In genomic region chr22:40399661-40400060, GRCh38 we compare ENCODE assay signal across 15 cellular contexts. TPM values are rescaled to one million over a fixed set of nuclear protein-coding genes. Genes with fewer than 3 reads are reported as not detected.
DNase-seq lines count a peak whose midpoint lies in the region; ATAC-seq, FAIRE-seq and TF ChIP-seq lines count a peak whose summit lies in the region.
"Had no signal": no experiment of that assay in that cellular context is flagged by ENCODE, and none has a peak within 500 bp of the region (broad histone marks: within the 10 kb centered on the region; RNA-seq: fewer than 3 reads in every experiment).

No MANE protein-coding gene starts in this region.

- H3K36me3 Mint-ChIP-seq in activated naive CD4-positive, alpha-beta T cell treated with anti-CD3 and anti-CD28 coated beads, Interleukin-2, amount 50 U/mL, for 72 hours = peaks cover 12 to 29% of the 10 kb centered on the region in 2 donors

- H4K20me1 ChIP-seq in BLaER1 = peaks cover 56% of the 10 kb centered on the region
- H4K20me1 ChIP-seq in DND-41 (ENCODE audit: insufficient read depth, low read length) = peaks cover 7% of the 10 kb centered on the region; the same call in 1 of the 2 replicates

- no peak overlapping the region for H4K8ac ChIP-seq in mesenchymal stem cell (ENCODE audit: low read length)

- peak overlapping the region; percentile 73 to 87 for H3K27ac Mint-ChIP-seq in activated naive CD4-positive, alpha-beta T cell treated with anti-CD3 and anti-CD28 coated beads, Interleukin-2, amount 50 U/mL, for 72 hours
- H3K27ac Mint-ChIP-seq: progenitor cell of endocrine pancreas had no signal

- H2BK15ac ChIP-seq in mesenchymal stem cell (ENCODE audit: low read depth, poor library complexity, severe bottlenecking) = no peak overlapping the region

- WGBS in small intestine, 3 donors = 84 to 95% (median 94%) methylated on average over 2 of the region's 2 CpGs
- WGBS in mesenchymal stem cell = 89% methylated on average over 1 of the region's 2 CpGs

- H3K4me2 ChIP-seq in BLaER1 = peak overlapping the region; percentile 77
- peak overlapping the region; percentile 26 for H3K4me2 ChIP-seq in DND-41 (ENCODE audit: insufficient read depth, low read length)
- H3K4me2 ChIP-seq in mesenchymal stem cell (ENCODE audit: low read length, poor library complexity, severe bottlenecking) = no peak overlapping the region

- no peak overlapping the region for H2BK12ac ChIP-seq in mesenchymal stem cell (ENCODE audit: low read length in 2 of 2)

- H3K27me3 ChIP-seq in BLaER1 (no peaks in the 10 kb centered on the region), DND-41 (ENCODE audit: insufficient read depth, low read length, poor library complexity) (no peaks in the 10 kb centered on the region), small intestine (ENCODE audit: control insufficient read depth in 2 of 2, insufficient read depth in 2 of 2, low read length in 2 of 2) (no peaks in the 10 kb centered on the region), mesenchymal stem cell (ENCODE audit: control insufficient read depth in 1 of 2, insufficient read depth in 1 of 2, low read length in 2 of 2) (no peaks in the 10 kb centered on the region)
- H3K27me3 ChIP-seq: gastroesophageal sphincter had no signal

- peaks cover 3% of the 10 kb centered on the region; the same call in 1 of the 2 replicates for H3K79me2 ChIP-seq in DND-41 (ENCODE audit: insufficient read depth, low read length)

- FAIRE-seq in small intestine (lab: Jason Lieb, UNC) (no peak), urothelium cell line (lab: Jason Lieb, UNC) (no peak)

- H2BK120ac ChIP-seq in mesenchymal stem cell (ENCODE audit: low read depth, low read length) = no peak overlapping the region

- H3K9me3 ChIP-seq in BLaER1 (no peaks in the 10 kb centered on the region), DND-41 (ENCODE audit: insufficient read depth, low read length, severe bottlenecking) (no peaks in the 10 kb centered on the region), small intestine (ENCODE audit: control insufficient read depth, low read depth) (no peaks in the 10 kb centered on the region), mesenchymal stem cell (ENCODE audit: control insufficient read depth, low read length) (no peaks in the 10 kb centered on the region)
- H3K9me3 ChIP-seq: gastroesophageal sphincter had no signal

- H3K9ac ChIP-seq in BLaER1 (no peak overlapping the region), DND-41 (ENCODE audit: low read depth, low read length) (no peak overlapping the region), mesenchymal stem cell (ENCODE audit: low read length) (no peak overlapping the region)

- no peak for TF ChIP-seq CTCF in DND-41 (IDR thresholded peaks at IDR 0.05; ENCODE audit: borderline replicate concordance, extremely low read depth, low read length, poor library complexity, severe bottlenecking)

- no peak overlapping the region for H3K23ac ChIP-seq in mesenchymal stem cell (ENCODE audit: low read length in 2 of 2)

- ATAC-seq in DND-41 (ENCODE audit: insufficient read depth, low read depth) = no peak
- no peak for ATAC-seq in activated naive CD4-positive, alpha-beta T cell treated with anti-CD3 and anti-CD28 coated beads, Interleukin-2, amount 50 U/mL, for 72 hours
- no peak for ATAC-seq in HG02642 (IDR thresholded peaks at IDR 0.05; ENCODE audit: poor library complexity, unreplicated experiment)
- ATAC-seq: gastroesophageal sphincter, left colon had no signal

- H4K91ac ChIP-seq in mesenchymal stem cell (ENCODE audit: low read length) = no peak overlapping the region

- H3K27ac ChIP-seq in BLaER1 (peak overlapping the region; percentile 54), DND-41 (ENCODE audit: low read length) (peak overlapping the region; percentile 46; the same call in 1 of the 2 replicates), small intestine (ENCODE audit: low read depth in 1 of 2, low read length in 1 of 2) (peak overlapping the region in 1 of 2 donors; percentile 12), mesenchymal stem cell (ENCODE audit: low read length, poor library complexity, severe bottlenecking) (no peak overlapping the region)
- H3K27ac ChIP-seq: gastroesophageal sphincter had no signal

- H3K9me3 Mint-ChIP-seq in activated naive CD4-positive, alpha-beta T cell treated with anti-CD3 and anti-CD28 coated beads, Interleukin-2, amount 50 U/mL, for 72 hours = peaks cover 0 to 4% of the 10 kb centered on the region in 2 donors

- no peak overlapping the region for H2AK5ac ChIP-seq in mesenchymal stem cell (ENCODE audit: low read length, severe bottlenecking)

- H3K4me3 ChIP-seq in BLaER1 (no peak overlapping the region), DND-41 (ENCODE audit: low read depth in 1 of 2, low read length in 2 of 2) (no peak overlapping the region), small intestine (ENCODE audit: low read depth in 1 of 2, low read length in 2 of 2) (no peak overlapping the region), mesenchymal stem cell (ENCODE audit: insufficient read depth in 1 of 2, low read depth in 1 of 2, low read length in 2 of 2) (no peak overlapping the region)
- H3K4me3 ChIP-seq: gastroesophageal sphincter had no signal

- H3K36me3 ChIP-seq in BLaER1 (peaks cover 40% of the 10 kb centered on the region), DND-41 (ENCODE audit: insufficient read depth, low read length) (peaks cover 38% of the 10 kb centered on the region), small intestine (ENCODE audit: control insufficient read depth in 2 of 2, insufficient read depth in 2 of 2, low read length in 2 of 2) (peaks cover 2 to 7% of the 10 kb centered on the region in 2 donors), mesenchymal stem cell (ENCODE audit: control insufficient read depth in 1 of 2, insufficient read depth in 2 of 2, low read depth in 1 of 2, low read length in 2 of 2) (peaks cover 29 to 52% of the 10 kb centered on the region in 2 experiments)

- no peak overlapping the region for H3K4ac ChIP-seq in mesenchymal stem cell (ENCODE audit: low read depth in 1 of 2, low read length in 2 of 2)

- DNase-seq in DND-41 (no peak), myocyte (ENCODE audit: low read depth) (peak; percentile 89), small intestine (no peak), urothelium cell line (ENCODE audit: low spot score) (no peak), mesenchymal stem cell (no peak)
- DNase-seq in activated naive CD4-positive, alpha-beta T cell treated with anti-CD3 and anti-CD28 coated beads, Interleukin-2, amount 50 U/mL, for 72 hours (ENCODE audit: low spot score in 2 of 2) = no peak
- DNase-seq: NCI-H1092 treated with DMSO at 0.1 percent for 48 hours; NCI-H524; SHP77; stimulated activated CD4-positive, alpha-beta T cell treated with anti-CD3 and anti-CD28 coated beads, Interleukin-4, amount 100 ng/mL, for 4 hours had no signal

- no peak overlapping the region for H2BK5ac ChIP-seq in mesenchymal stem cell (ENCODE audit: low read depth, low read length, poor library complexity, severe bottlenecking)

- H2AFZ ChIP-seq in DND-41 (ENCODE audit: low read depth, low read length) = no peak overlapping the region
- H2AFZ ChIP-seq in mesenchymal stem cell (ENCODE audit: low read depth, low read length) = no peak overlapping the region

- H3K4me1 ChIP-seq in BLaER1 (peaks cover 79% of the 10 kb centered on the region), DND-41 (ENCODE audit: insufficient read depth, low read length) (peaks cover 44% of the 10 kb centered on the region), small intestine (ENCODE audit: control insufficient read depth in 2 of 2, insufficient read depth in 1 of 2, low read depth in 1 of 2, low read length in 1 of 2) (peaks cover 0 to 5% of the 10 kb centered on the region in 2 donors), mesenchymal stem cell (ENCODE audit: control insufficient read depth, insufficient read depth, low read depth, low read length) (peaks cover 4% of the 10 kb centered on the region)

- H3K79me1 ChIP-seq in mesenchymal stem cell (replicated peaks; ENCODE audit: low read length, poor library complexity, severe bottlenecking) = peaks cover 28% of the 10 kb centered on the region

- H3K14ac ChIP-seq in mesenchymal stem cell (ENCODE audit: low read length in 2 of 2) = no peak overlapping the region

- no peak overlapping the region for H3K18ac ChIP-seq in mesenchymal stem cell (ENCODE audit: low read depth in 1 of 2, low read length in 2 of 2)

RNA-seq across cellular contexts. Expression of gene SGSM3, which starts 29.3 kb away (rescaled TPM):
- total RNA-seq in activated naive CD4-positive, alpha-beta T cell treated with anti-CD3 and anti-CD28 coated beads, Interleukin-2, amount 50 U/mL, for 72 hours = 10 to 100 TPM; 31.8 to 50.2 TPM
- total RNA-seq in myocyte = 142 and 170 TPM in 2 replicates
- polyA plus RNA-seq in myocyte (2012) = 94.5 TPM
- 10 to 100 TPM; 76.5 to 90.8 (median 85.7) TPM for polyA plus RNA-seq in small intestine
- 38.5 TPM for polyA plus RNA-seq in mesenchymal stem cell (2013, experiment 1 of 2)
- 36.6 TPM for polyA plus RNA-seq in mesenchymal stem cell (2013, experiment 2 of 2)

RNA-seq across cellular contexts. Expression of gene ADSL, which starts 53.4 kb away (rescaled TPM):
- 100 to 1,000 TPM in 1 of 2 donors, 10 to 100 TPM in 1; 97.4 to 135 TPM for total RNA-seq in activated naive CD4-positive, alpha-beta T cell treated with anti-CD3 and anti-CD28 coated beads, Interleukin-2, amount 50 U/mL, for 72 hours
- 187 and 265 TPM in 2 replicates for total RNA-seq in myocyte
- 87.8 TPM for polyA plus RNA-seq in myocyte (2012)
- 10 to 100 TPM; 23.9 to 60.3 (median 30.0) TPM for polyA plus RNA-seq in small intestine
- 69.3 TPM for polyA plus RNA-seq in mesenchymal stem cell (2013, experiment 1 of 2)
- polyA plus RNA-seq in mesenchymal stem cell (2013, experiment 2 of 2) = 69.1 TPM
